ENCODE assay signal across 8 cellular contexts in the genomic region with DNA sequence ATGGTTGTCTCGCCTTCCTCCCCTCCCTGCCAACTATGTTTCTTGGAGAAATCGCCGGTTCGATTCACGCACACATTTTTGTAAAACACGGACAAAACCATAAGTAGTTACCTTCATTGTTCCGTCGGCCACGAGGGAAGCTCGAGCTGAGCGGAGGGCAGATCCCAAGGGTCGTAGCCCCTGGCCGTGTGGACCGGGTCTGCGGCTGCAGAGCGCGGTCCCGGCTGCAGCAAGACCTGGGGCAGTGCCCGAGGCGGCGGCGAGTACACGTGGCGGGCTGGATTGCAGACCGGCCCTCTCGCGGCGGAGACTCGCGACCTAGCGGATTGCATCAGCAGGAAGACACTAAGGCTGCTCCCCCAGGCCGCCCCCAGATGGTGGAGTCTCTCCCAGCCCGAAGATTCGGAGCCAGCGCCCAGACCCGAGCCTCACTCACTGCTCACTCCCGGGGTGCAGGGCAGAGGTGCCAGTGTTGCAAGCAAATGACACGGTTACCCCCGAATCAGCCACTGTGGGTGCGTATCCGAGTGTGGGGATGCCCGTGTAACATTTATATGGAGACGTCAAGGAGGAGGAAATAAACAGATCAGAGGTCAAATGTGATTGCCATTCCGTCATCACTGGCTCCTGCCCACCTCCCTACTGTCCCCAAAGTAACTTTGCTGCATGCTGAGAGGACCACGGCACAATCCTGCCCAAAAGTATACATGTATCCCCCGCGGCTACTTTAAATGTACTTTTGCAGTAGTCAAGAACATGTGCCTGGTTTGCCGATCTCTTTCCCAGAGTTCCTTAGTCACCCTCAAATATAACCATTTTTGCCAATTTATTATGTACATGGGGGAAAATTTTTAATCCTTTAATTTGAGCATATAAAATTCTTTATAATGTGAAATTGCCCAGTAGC. TPM values are rescaled to one million over a fixed set of nuclear protein-coding genes. Genes with fewer than 3 reads are reported as not detected.
DNase-seq lines count a peak whose midpoint lies in the region; ATAC-seq and TF ChIP-seq lines count a peak whose summit lies in the region.

A gene with protein sequence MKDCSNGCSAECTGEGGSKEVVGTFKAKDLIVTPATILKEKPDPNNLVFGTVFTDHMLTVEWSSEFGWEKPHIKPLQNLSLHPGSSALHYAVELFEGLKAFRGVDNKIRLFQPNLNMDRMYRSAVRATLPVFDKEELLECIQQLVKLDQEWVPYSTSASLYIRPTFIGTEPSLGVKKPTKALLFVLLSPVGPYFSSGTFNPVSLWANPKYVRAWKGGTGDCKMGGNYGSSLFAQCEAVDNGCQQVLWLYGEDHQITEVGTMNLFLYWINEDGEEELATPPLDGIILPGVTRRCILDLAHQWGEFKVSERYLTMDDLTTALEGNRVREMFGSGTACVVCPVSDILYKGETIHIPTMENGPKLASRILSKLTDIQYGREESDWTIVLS (minus strand): TSS at position 286 of the 907 bp plus-strand sequence. CDS start 169 bp downstream, at position 117.

- H3K27ac Mint-ChIP-seq in activated T-cell treated with anti-CD3 and anti-CD28 coated beads, Interleukin-2, amount 50 U/mL, for 72 hours: peak within 1 kb of the TSS; percentile 89
- H3K27ac Mint-ChIP-seq in neural crest cell (ENCODE audit: unreplicated experiment): peak within 1 kb of the TSS; percentile 100

- H3K4me1 ChIP-seq in transverse colon: peaks cover 0 to 11% (median 2%) of the 10 kb centered on the region in 4 donors

- peak; percentile 19 for TF ChIP-seq CTCF in GM12865 (IDR thresholded peaks at IDR 0.05; ENCODE audit: insufficient read depth, low read depth, low read length, missing control alignments)
- TF ChIP-seq CTCF in neural crest cell (conservative IDR thresholded peaks at IDR 0.05): peak; percentile 38
- no peak for TF ChIP-seq CTCF in transverse colon (IDR thresholded peaks at IDR 0.05)

- H3K36me3 ChIP-seq in transverse colon: no peaks in the 10 kb centered on the region

- peaks cover 51% of the 10 kb centered on the region for H3K27me3 Mint-ChIP-seq in activated T-cell treated with anti-CD3 and anti-CD28 coated beads, Interleukin-2, amount 50 U/mL, for 72 hours (ENCODE audit: low read depth)
- no peaks in the 10 kb centered on the region for H3K27me3 Mint-ChIP-seq in neural crest cell (ENCODE audit: low read depth)

- H3K27me3 ChIP-seq in transverse colon: peaks cover 28% of the 10 kb centered on the region

- H3K36me3 Mint-ChIP-seq in activated T-cell treated with anti-CD3 and anti-CD28 coated beads, Interleukin-2, amount 50 U/mL, for 72 hours (ENCODE audit: insufficient read depth in 2 of 2): peaks cover 1 to 10% of the 10 kb centered on the region in 2 donors
- H3K36me3 Mint-ChIP-seq in neural crest cell (ENCODE audit: low read depth): peaks cover 4% of the 10 kb centered on the region

- H3K4me3 ChIP-seq in GM12865 (ENCODE audit: low read depth, low read length) (peak within 1 kb of the TSS; percentile 60), transverse colon (peak within 1 kb of the TSS; percentile 18 to 56 (median 30))

- DNase-seq in GM12865 (ENCODE audit: low read depth) (peak; percentile 89), NCI-H460 (ENCODE audit: extremely low read depth, low read depth) (peak; percentile 66), foreskin melanocyte (peak; percentile 10), neural crest cell (ENCODE audit: low read depth, low spot score) (peak; percentile 70), transverse colon (peak; percentile 56)
- DNase-seq in activated T-cell treated with anti-CD3 and anti-CD28 coated beads, Interleukin-2, amount 50 U/mL, for 72 hours: peak; percentile 70 to 72

- peaks cover 55% of the 10 kb centered on the region for H3K4me1 Mint-ChIP-seq in activated T-cell treated with anti-CD3 and anti-CD28 coated beads, Interleukin-2, amount 50 U/mL, for 72 hours (ENCODE audit: low read depth)
- peaks cover 62% of the 10 kb centered on the region for H3K4me1 Mint-ChIP-seq in neural crest cell

- no peak for TF ChIP-seq EP300 in transverse colon (IDR thresholded peaks at IDR 0.05; ENCODE audit: low read depth)

- intact Hi-C loops in transverse colon (cut with DNase I; ENCODE audit: low total_unique reads): no loop called here

- no peaks in the 10 kb centered on the region for H3K9me3 Mint-ChIP-seq in activated T-cell treated with anti-CD3 and anti-CD28 coated beads, Interleukin-2, amount 50 U/mL, for 72 hours
- H3K9me3 Mint-ChIP-seq in neural crest cell: no peaks in the 10 kb centered on the region

- no peak for TF ChIP-seq POLR2A in transverse colon (IDR thresholded peaks at IDR 0.05)

- in situ Hi-C loops in transverse colon (cut with MboI; ENCODE audit: low pct_ligation_motif_present in 1 of 4, low pct_unique_long_range_greater_than_20kb in 1 of 4, low sequenced_read_pairs in 3 of 4): no loop called here

- H3K27ac ChIP-seq in transverse colon: peak within 1 kb of the TSS; percentile 4 to 18 (median 12)

- H3K4me3 Mint-ChIP-seq in activated T-cell treated with anti-CD3 and anti-CD28 coated beads, Interleukin-2, amount 50 U/mL, for 72 hours: peak within 1 kb of the TSS; percentile 94 to 95
- H3K4me3 Mint-ChIP-seq in neural crest cell: peak within 1 kb of the TSS; percentile 98

- ATAC-seq in HG02588 (IDR thresholded peaks at IDR 0.05; ENCODE audit: unreplicated experiment): peak; percentile 38
- peak; percentile 81 to 88 for ATAC-seq in activated T-cell treated with anti-CD3 and anti-CD28 coated beads, Interleukin-2, amount 50 U/mL, for 72 hours (replicated peaks in 1 of 2)
- no peak for ATAC-seq in GM18861 (IDR thresholded peaks at IDR 0.05; ENCODE audit: unreplicated experiment)

- H3K9me3 ChIP-seq in transverse colon: no peaks in the 10 kb centered on the region

- WGBS in transverse colon (ENCODE audit: low coverage in 1 of 2), 2 donors: 20% methylated on average over 37 of the region's 48 CpGs; no CpG with 5 or more reads in 1 of the 2 donors

RNA-seq across cellular contexts. Expression of the gene that starts here (rescaled TPM):
- 68.7 and 74.0 TPM in 2 replicates for total RNA-seq in NCI-H460 (2014; rRNA removed; shearing (Covaris generic))
- 20.2 and 26.9 TPM in 2 replicates for polyA plus RNA-seq in NCI-H460 (2014; cell fraction: nucleus; rRNA removed)
- 10 to 100 TPM; 53.4 to 71.1 TPM for total RNA-seq in activated T-cell treated with anti-CD3 and anti-CD28 coated beads, Interleukin-2, amount 50 U/mL, for 72 hours
- 199 TPM in 2 replicates for total RNA-seq in neural crest cell
- 10 to 100 TPM in 1 of 4 donors, 1 to 10 TPM in 2, under 1 TPM in 1; 0.80 to 14.0 (median 3.9) TPM for total RNA-seq in transverse colon

Comparison
In these comparisons a context has a peak if more than half of its experiments do, and no peak if none do; other contexts are left out.
1. DNase-seq: peak in every context shown above with its lines; median percentile 89 in GM12865; 71 in activated T-cell treated with anti-CD3 and anti-CD28 coated beads, Interleukin-2, amount 50 U/mL, for 72 hours; 70 in neural crest cell; 66 in NCI-H460; 56 in transverse colon; 10 in foreskin melanocyte.
2. CTCF ChIP-seq: peak in GM12865 (single experiment) and neural crest cell (single experiment); none in transverse colon (0 of 5).